10 cellular contexts compared by ENCODE assay signal in the genomic region with DNA sequence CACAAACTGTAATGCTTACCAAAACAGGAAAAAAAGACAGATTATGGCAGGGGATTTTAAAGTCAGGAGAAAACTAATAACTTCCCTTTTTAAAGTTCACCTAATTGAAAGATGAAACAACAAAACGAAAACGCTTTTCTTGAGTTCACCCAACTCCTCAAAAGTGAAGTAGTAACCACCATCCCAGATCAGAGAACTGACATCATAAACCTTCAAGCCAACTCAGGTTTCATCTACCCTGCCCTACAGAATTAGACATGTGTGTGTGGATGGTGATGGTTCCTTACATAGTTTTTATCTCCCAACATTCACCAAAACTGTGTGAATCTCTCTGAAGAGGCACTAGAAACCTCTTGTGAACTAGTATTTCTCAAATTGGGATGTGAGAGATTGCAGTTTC.
DNase-seq lines count a peak whose midpoint lies in the region; ATAC-seq, FAIRE-seq and TF ChIP-seq lines count a peak whose summit lies in the region.
"Had no signal": no experiment of that assay in that cellular context is flagged by ENCODE, and none has a peak within 500 bp of the region (broad histone marks: within the 10 kb centered on the region; RNA-seq: fewer than 3 reads in every experiment).

No MANE protein-coding gene starts in this region.

- H3K27ac ChIP-seq in OCI-LY3 (ENCODE audit: low read length): peak overlapping the region; percentile 98
- H3K27ac ChIP-seq in small intestine (ENCODE audit: low read depth in 1 of 2, low read length in 1 of 2): peak overlapping the region in 1 of 2 donors; percentile 11
- no peak overlapping the region for H3K27ac ChIP-seq in WERI-Rb-1
- peak overlapping the region in 1 of 10 donors; percentile 67 for H3K27ac ChIP-seq in heart right ventricle
- H3K27ac ChIP-seq: uterus had no signal

- H3K36me3 ChIP-seq in OCI-LY3 (replicated peaks; ENCODE audit: low read depth, low read length): no peaks in the 10 kb centered on the region
- no peaks in the 10 kb centered on the region for H3K36me3 ChIP-seq in small intestine (ENCODE audit: control insufficient read depth in 2 of 2, insufficient read depth in 2 of 2, low read length in 2 of 2)
- H3K36me3 ChIP-seq in WERI-Rb-1: no peaks in the 10 kb centered on the region
- no peaks in the 10 kb centered on the region for H3K36me3 ChIP-seq in heart right ventricle
- H3K36me3 ChIP-seq: uterus had no signal

- H3K27me3 ChIP-seq in OCI-LY3 (ENCODE audit: low read depth, low read length): no peaks in the 10 kb centered on the region
- H3K27me3 ChIP-seq in small intestine (ENCODE audit: control insufficient read depth in 2 of 2, insufficient read depth in 2 of 2, low read length in 2 of 2): no peaks in the 10 kb centered on the region
- no peaks in the 10 kb centered on the region for H3K27me3 ChIP-seq in WERI-Rb-1 (ENCODE audit: insufficient read depth, low read depth, severe bottlenecking)
- H3K27me3 ChIP-seq in heart right ventricle: no peaks in the 10 kb centered on the region
- H3K27me3 ChIP-seq: uterus had no signal

- intact Hi-C loops in heart right ventricle (cut with DNase I): no loop called here

- H3K4me3 ChIP-seq in GM12865 (ENCODE audit: low read depth, low read length) (peak overlapping the region; percentile 18; the same call in 1 of the 2 replicates), OCI-LY3 (ENCODE audit: low read length) (peak overlapping the region; percentile 70), small intestine (ENCODE audit: low read depth in 1 of 2, low read length in 2 of 2) (no peak overlapping the region), WERI-Rb-1 (ENCODE audit: low read depth, low read length) (no peak overlapping the region), heart right ventricle (no peak overlapping the region)
- H3K4me3 ChIP-seq: uterus had no signal

- peaks cover 78% of the 10 kb centered on the region for H3K4me1 ChIP-seq in OCI-LY3 (ENCODE audit: low read length)
- peaks cover 0 to 5% of the 10 kb centered on the region in 2 donors for H3K4me1 ChIP-seq in small intestine (ENCODE audit: control insufficient read depth in 2 of 2, insufficient read depth in 1 of 2, low read depth in 1 of 2, low read length in 1 of 2)
- H3K4me1 ChIP-seq in heart right ventricle: peaks cover 0 to 43% (median 0%) of the 10 kb centered on the region in 9 donors
- H3K4me1 ChIP-seq: uterus had no signal

- peak; percentile 71 for DNase-seq in GM12865 (ENCODE audit: low read depth)
- DNase-seq in small intestine: no peak
- DNase-seq in WERI-Rb-1: no peak
- DNase-seq in heart right ventricle: no peak
- DNase-seq in middle frontal gyrus (ENCODE audit: extremely low spot score, low spot score): no peak
- DNase-seq: uterus had no signal

- no peak overlapping the region for H2AFZ ChIP-seq in OCI-LY3 (ENCODE audit: low read depth, low read length)

- no peaks in the 10 kb centered on the region for H4K20me1 ChIP-seq in OCI-LY3 (ENCODE audit: insufficient read depth, low read length)

- H3K4me2 ChIP-seq in OCI-LY3 (ENCODE audit: low read length): peak overlapping the region; percentile 84

- 64 to 83% (median 79%) methylated on average over 2 of the region's 2 CpGs for WGBS in small intestine, 3 donors
- WGBS in heart right ventricle, 2 donors: 87 to 93% methylated on average over 2 of the region's 2 CpGs

- H3K9me3 ChIP-seq in OCI-LY3 (ENCODE audit: insufficient read depth, low read length) (no peaks in the 10 kb centered on the region), small intestine (ENCODE audit: control insufficient read depth, low read depth) (no peaks in the 10 kb centered on the region), WERI-Rb-1 (ENCODE audit: severe bottlenecking) (no peaks in the 10 kb centered on the region), heart right ventricle (peaks cover 0 to 16% (median 0%) of the 10 kb centered on the region in 11 donors)
- H3K9me3 ChIP-seq: uterus had no signal

- no peak for FAIRE-seq in small intestine (lab: Jason Lieb, UNC)
- FAIRE-seq: TTC549 had no signal

- H3K79me2 ChIP-seq in OCI-LY3 (ENCODE audit: low read length): no peaks in the 10 kb centered on the region

- peak overlapping the region; percentile 81 for H3K9ac ChIP-seq in OCI-LY3 (ENCODE audit: low read length)

- peak; percentile 55 for ATAC-seq in GM19438 (IDR thresholded peaks at IDR 0.05; ENCODE audit: low read depth, unreplicated experiment)
- peak; percentile 49 for ATAC-seq in HG03095 (IDR thresholded peaks at IDR 0.05; ENCODE audit: unreplicated experiment)
- ATAC-seq in heart right ventricle: no peak

- no peak for TF ChIP-seq CTCF in GM12865 (IDR thresholded peaks at IDR 0.05; ENCODE audit: insufficient read depth, low read depth, low read length, missing control alignments)
- TF ChIP-seq CTCF in OCI-LY3 (IDR thresholded peaks at IDR 0.05; ENCODE audit: low read depth, low read length): no peak
- no peak for TF ChIP-seq CTCF in WERI-Rb-1 (IDR thresholded peaks at IDR 0.05; ENCODE audit: low read depth, low read length)
- TF ChIP-seq CTCF in heart right ventricle (IDR thresholded peaks at IDR 0.05): no peak

Comparison
In these comparisons a context has a peak if more than half of its experiments do, and no peak if none do; other contexts are left out.
1. H3K4me3 ChIP-seq: peak in GM12865 (single experiment) and OCI-LY3 (single experiment); none in small intestine (0 of 2), WERI-Rb-1 (single experiment) and heart right ventricle (0 of 10).
2. ATAC-seq: peak in GM19438 (single experiment) and HG03095 (single experiment); none in heart right ventricle (0 of 8).